Comparison of ENCODE assay signal across 1 cellular context in genomic region chr3:23811117-23811487, GRCh38.
TF ChIP-seq lines count a peak whose summit lies in the region.

No MANE protein-coding gene starts in this region.

TF ChIP-seq in H1, 55 proteins besides CTCF, POLR2A, EP300 and RAD21 (continued from another document):
- no peak for TF ChIP-seq E2F6 (IDR thresholded peaks at IDR 0.05)
- no peak for TF ChIP-seq ATF2 (IDR thresholded peaks at IDR 0.05; ENCODE audit: low read length)
- no peak for TF ChIP-seq ASH2L (IDR thresholded peaks at IDR 0.05; ENCODE audit: low read length)
- no peak for TF ChIP-seq TEAD4 (IDR thresholded peaks at IDR 0.05; ENCODE audit: low read depth, low read length)
- TF ChIP-seq SIX5 (IDR thresholded peaks at IDR 0.05; ENCODE audit: low read depth, low read length): no peak
- no peak for TF ChIP-seq ATF3 (IDR thresholded peaks at IDR 0.05; ENCODE audit: insufficient read depth, low read depth, low read length)
- TF ChIP-seq GTF2F1 (IDR thresholded peaks at IDR 0.05; ENCODE audit: borderline replicate concordance, low read depth, low read length): no peak
- no peak for TF ChIP-seq RFX5 (IDR thresholded peaks at IDR 0.05; ENCODE audit: borderline replicate concordance, low read depth, low read length)
- no peak for TF ChIP-seq GABPA (IDR thresholded peaks at IDR 0.05; ENCODE audit: borderline replicate concordance, insufficient read depth, low read length)
